In genomic region chr3:173397161-173398110, GRCh38 we compare ENCODE assay signal across 8 cellular contexts. TPM values are rescaled to one million over a fixed set of nuclear protein-coding genes. Genes with fewer than 3 reads are reported as not detected.
DNase-seq lines count a peak whose midpoint lies in the region; ATAC-seq, FAIRE-seq and TF ChIP-seq lines count a peak whose summit lies in the region.

Gene NLGN1, plus strand, starts transcription at chr3:173397744.

- H3K9ac ChIP-seq in ES-I3 (ENCODE audit: low read depth, low read length) = peak within 1 kb of the TSS; percentile 96

- no peaks in the 10 kb centered on the region for H3K9me3 Mint-ChIP-seq in activated CD4-positive, alpha-beta memory T cell treated with anti-CD3 and anti-CD28 coated beads, Interleukin-2, amount 10 ng/mL, durations not matched to agents 7 days and 5 days
- H3K9me3 Mint-ChIP-seq in naive B cell = peaks cover 0 to 17% (median 2%) of the 10 kb centered on the region in 7 donors

- peak; percentile 37 for DNase-seq in NCI-H1694 (lab: John Stamatoyannopoulos, UW)
- no peak for DNase-seq in activated CD4-positive, alpha-beta memory T cell treated with anti-CD3 and anti-CD28 coated beads, Interleukin-2, amount 10 ng/mL, durations not matched to agents 7 days and 5 days
- DNase-seq in foreskin fibroblast = peak; percentile 80 to 92
- no peak for DNase-seq in naive B cell
- peak; percentile 57 for DNase-seq in urothelium cell line (ENCODE audit: low spot score)
- DNase-seq in MV-4-11 (lab: John Stamatoyannopoulos, UW) = no peak
- DNase-seq in stimulated activated CD4-positive, alpha-beta T cell treated with anti-CD3 and anti-CD28 coated beads, Interleukin-4, amount 100 ng/mL, for 24 hours = no peak

- peaks cover 10% of the 10 kb centered on the region; the same call in 1 of the 2 replicates for H3K4me1 ChIP-seq in ES-I3 (ENCODE audit: insufficient read depth, low read length)

- no peak for FAIRE-seq in urothelium cell line (lab: Jason Lieb, UNC)

- H3K36me3 ChIP-seq in ES-I3 (ENCODE audit: insufficient read depth, low read length) = no peaks in the 10 kb centered on the region

- peak within 1 kb of the TSS; percentile 4 for H3K4me3 Mint-ChIP-seq in activated CD4-positive, alpha-beta memory T cell treated with anti-CD3 and anti-CD28 coated beads, Interleukin-2, amount 10 ng/mL, durations not matched to agents 7 days and 5 days
- H3K4me3 Mint-ChIP-seq in naive B cell = peak within 1 kb of the TSS; percentile 27 to 90 (median 80)

- H3K4me3 ChIP-seq in foreskin fibroblast (ENCODE audit: low read depth in 1 of 2, low read length in 2 of 2) = peak within 1 kb of the TSS; percentile 74 to 75

- POLR2A ChIA-PET in activated CD4-positive, alpha-beta memory T cell treated with anti-CD3 and anti-CD28 coated beads, Interleukin-2, amount 10 ng/mL, durations not matched to agents 7 days and 5 days (lab: Charles Lee) = no interaction called here

- TF ChIP-seq CTCF in foreskin fibroblast (IDR thresholded peaks at IDR 0.05; ENCODE audit: low read depth, low read length) = peak; percentile 31

- no peak within 1 kb of the TSS for H3K27ac Mint-ChIP-seq in activated CD4-positive, alpha-beta memory T cell treated with anti-CD3 and anti-CD28 coated beads, Interleukin-2, amount 10 ng/mL, durations not matched to agents 7 days and 5 days
- no peak within 1 kb of the TSS for H3K27ac Mint-ChIP-seq in naive B cell

- CTCF ChIA-PET in activated CD4-positive, alpha-beta memory T cell treated with anti-CD3 and anti-CD28 coated beads, Interleukin-2, amount 10 ng/mL, durations not matched to agents 7 days and 5 days (lab: Charles Lee) = no interaction called here

- H3K36me3 Mint-ChIP-seq in activated CD4-positive, alpha-beta memory T cell treated with anti-CD3 and anti-CD28 coated beads, Interleukin-2, amount 10 ng/mL, durations not matched to agents 7 days and 5 days (ENCODE audit: low read depth) = no peaks in the 10 kb centered on the region
- H3K36me3 Mint-ChIP-seq in naive B cell = peaks cover 6 to 11% of the 10 kb centered on the region in 2 donors

- ATAC-seq in naive B cell (ENCODE audit: low read depth in 2 of 2) = no peak

- peaks cover 25% of the 10 kb centered on the region for H3K4me1 Mint-ChIP-seq in activated CD4-positive, alpha-beta memory T cell treated with anti-CD3 and anti-CD28 coated beads, Interleukin-2, amount 10 ng/mL, durations not matched to agents 7 days and 5 days
- H3K4me1 Mint-ChIP-seq in naive B cell = peaks cover 26 to 37% (median 34%) of the 10 kb centered on the region in 3 donors

- no peaks in the 10 kb centered on the region for H3K9me3 ChIP-seq in ES-I3 (ENCODE audit: control insufficient read depth, insufficient read depth, low read length)

- peaks cover 58% of the 10 kb centered on the region for H3K27me3 Mint-ChIP-seq in activated CD4-positive, alpha-beta memory T cell treated with anti-CD3 and anti-CD28 coated beads, Interleukin-2, amount 10 ng/mL, durations not matched to agents 7 days and 5 days
- peaks cover 60 to 69% (median 63%) of the 10 kb centered on the region in 3 donors for H3K27me3 Mint-ChIP-seq in naive B cell

RNA-seq across cellular contexts. Expression of gene NLGN1, which starts in this region (rescaled TPM):
- not detected for total RNA-seq in activated CD4-positive, alpha-beta memory T cell treated with anti-CD3 and anti-CD28 coated beads, Interleukin-2, amount 10 ng/mL, durations not matched to agents 7 days and 5 days
- polyA plus RNA-seq in naive B cell (ENCODE audit: low read depth in 6 of 6) = not detected

Comparison
In these comparisons a context has a peak if more than half of its experiments do, and no peak if none do; other contexts are left out.
1. DNase-seq: peak in NCI-H1694 (single experiment), foreskin fibroblast (2 of 2) and urothelium cell line (single experiment); none in activated CD4-positive, alpha-beta memory T cell treated with anti-CD3 and anti-CD28 coated beads, Interleukin-2, amount 10 ng/mL, durations not matched to agents 7 days and 5 days (single experiment), naive B cell (single experiment), MV-4-11 (single experiment) and stimulated activated CD4-positive, alpha-beta T cell treated with anti-CD3 and anti-CD28 coated beads, Interleukin-4, amount 100 ng/mL, for 24 hours (single experiment).